Comparison of ENCODE assay signal across 20 cellular contexts in genomic region chr2:12548906-12549305, GRCh38.
"Had no signal": no experiment of that assay in that cellular context is flagged by ENCODE, and none has a peak within 500 bp of the region (broad histone marks: within the 10 kb centered on the region; RNA-seq: fewer than 3 reads in every experiment).

No MANE protein-coding gene starts in this region.

- H3K4me1 ChIP-seq: gastrocnemius medialis, pancreas, prostate gland, right lobe of liver, stomach had no signal

- H3K36me3 ChIP-seq: gastrocnemius medialis, heart right ventricle, pancreas, prostate gland, right lobe of liver, stomach, upper lobe of left lung, vagina had no signal

- DNase-seq: effector memory CD4-positive, alpha-beta T cell; gastrocnemius medialis; heart right ventricle; hypothalamus; kidney glomerular epithelial cell; natural killer cell; nucleus accumbens; pancreas; retina; right lobe of liver; stimulated activated CD4-positive, alpha-beta T cell treated with anti-CD3 and anti-CD28 coated beads, Interleukin-2, amount 100 ng/mL, for 24 hours; stimulated activated CD4-positive, alpha-beta T cell treated with anti-CD3 and anti-CD28 coated beads, Interleukin-4, amount 100 ng/mL, for 4 hours; stimulated activated naive CD4-positive, alpha-beta T cell; stomach; substantia nigra; upper lobe of left lung had no signal

- H3K27me3 ChIP-seq: gastrocnemius medialis, heart right ventricle, pancreas, right lobe of liver, stomach, upper lobe of left lung, vagina had no signal

- H3K27ac ChIP-seq: gastrocnemius medialis, heart right ventricle, pancreas, prostate gland, right lobe of liver, stomach, upper lobe of left lung, vagina had no signal

- FAIRE-seq: endometrium, islet of Langerhans, pancreas had no signal

- H3K9me3 ChIP-seq: gastrocnemius medialis, heart right ventricle, pancreas, prostate gland, right lobe of liver, stomach, upper lobe of left lung, vagina had no signal

- ATAC-seq: gastrocnemius medialis, heart right ventricle, natural killer cell, pancreas, right lobe of liver had no signal

- H3K4me3 ChIP-seq: gastrocnemius medialis, heart right ventricle, pancreas, prostate gland, right lobe of liver, stomach, upper lobe of left lung, vagina had no signal
